In the genomic region with DNA sequence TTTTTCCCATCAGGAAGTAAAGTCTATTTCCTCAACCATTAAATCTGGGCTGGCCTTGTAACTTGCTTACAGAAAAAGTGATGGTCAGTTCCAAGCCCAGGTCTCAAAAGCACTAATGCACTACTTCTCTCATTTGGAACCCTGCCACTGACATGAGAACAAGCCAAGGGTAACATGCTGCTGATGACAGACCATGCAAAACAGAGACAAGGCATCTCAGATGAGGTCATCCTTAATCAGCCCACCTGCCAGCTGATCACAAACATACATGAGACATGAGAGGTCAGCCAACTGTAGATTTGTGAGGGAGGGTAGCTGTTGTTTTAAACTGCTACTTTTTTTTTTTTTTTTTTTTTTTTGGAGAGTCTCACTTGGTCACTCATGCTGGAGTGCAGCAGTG, we compare ENCODE assay signal across 1 cellular context.
TF ChIP-seq lines count a peak whose summit lies in the region.

No MANE protein-coding gene starts in this region.

TF ChIP-seq in IMR-90, 13 proteins besides CTCF, POLR2A, EP300 and RAD21:
- TF ChIP-seq CEBPB (IDR thresholded peaks at IDR 0.05; ENCODE audit: low read depth, low read length) = 0 out of 2 replicates have a peak, but pooled peaks have one; percentile 14
- TF ChIP-seq, protein P1, sequence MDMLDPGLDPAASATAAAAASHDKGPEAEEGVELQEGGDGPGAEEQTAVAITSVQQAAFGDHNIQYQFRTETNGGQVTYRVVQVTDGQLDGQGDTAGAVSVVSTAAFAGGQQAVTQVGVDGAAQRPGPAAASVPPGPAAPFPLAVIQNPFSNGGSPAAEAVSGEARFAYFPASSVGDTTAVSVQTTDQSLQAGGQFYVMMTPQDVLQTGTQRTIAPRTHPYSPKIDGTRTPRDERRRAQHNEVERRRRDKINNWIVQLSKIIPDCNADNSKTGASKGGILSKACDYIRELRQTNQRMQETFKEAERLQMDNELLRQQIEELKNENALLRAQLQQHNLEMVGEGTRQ (IDR thresholded peaks at IDR 0.05; ENCODE audit: low read depth, low read length) = no peak
